ENCODE assay signal across 33 cellular contexts in the genomic region with DNA sequence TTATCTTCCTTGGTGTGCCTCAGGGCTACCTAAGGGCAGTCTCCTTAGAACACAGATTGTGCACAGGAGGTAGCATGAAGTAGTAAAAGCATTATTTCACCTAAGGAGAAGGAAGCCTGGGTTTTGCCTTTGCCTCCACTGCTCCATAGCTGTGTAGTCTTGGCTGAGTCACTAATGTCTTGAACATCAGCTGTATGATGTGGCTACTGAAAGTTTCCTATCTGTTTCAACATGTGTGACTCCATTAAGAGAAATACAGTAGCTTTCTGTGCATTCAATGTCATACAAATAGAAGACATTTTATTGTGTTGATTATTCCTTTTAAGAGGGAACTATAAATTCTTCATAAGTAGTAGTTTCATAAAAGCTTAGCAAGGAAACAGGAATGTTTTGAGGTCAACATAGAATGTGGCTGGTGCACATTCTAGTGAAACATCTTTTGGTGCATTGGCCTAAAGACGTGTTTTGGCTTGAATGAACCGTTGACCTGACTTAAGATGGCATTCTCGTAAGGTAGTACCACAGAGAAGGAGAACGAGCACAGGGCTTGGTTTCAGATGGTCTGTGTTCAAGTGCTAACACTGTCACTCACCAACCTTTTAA.
"Had no signal": no experiment of that assay in that cellular context is flagged by ENCODE, and none has a peak within 500 bp of the region (broad histone marks: within the 10 kb centered on the region; RNA-seq: fewer than 3 reads in every experiment).

No MANE protein-coding gene starts in this region.

- H3K79me2 ChIP-seq: hepatocyte had no signal

- H3K4me2 ChIP-seq: hepatocyte had no signal

- FAIRE-seq: astrocyte, endothelial cell of umbilical vein, TTC549 had no signal

- H2AFZ ChIP-seq: hepatocyte had no signal

- H3K9me3 ChIP-seq: esophagus squamous epithelium, gastrocnemius medialis, ovary, prostate gland, upper lobe of left lung, vagina had no signal

- H3K27ac ChIP-seq: brain microvascular endothelial cell, esophagus squamous epithelium, gastrocnemius medialis, hepatocyte, ovary, prostate gland, skin epidermis, upper lobe of left lung, vagina, WERI-Rb-1 had no signal

- H3K36me3 ChIP-seq: brain microvascular endothelial cell, ovary, prostate gland had no signal

- DNase-seq: activated CD4-positive, alpha-beta memory T cell treated with anti-CD3 and anti-CD28 coated beads, Interleukin-2, amount 10 ng/mL, durations not matched to agents 7 days and 5 days; activated CD4-positive, alpha-beta T cell treated with anti-CD3 and anti-CD28 coated beads, Interleukin-2, amount 10 ng/mL, durations not matched to agents 24 days and 14 days; activated CD8-positive, alpha-beta memory T cell treated with anti-CD3 and anti-CD28 coated beads, Interleukin-2, amount 50 U/mL, for 48 hours; activated gamma-delta T cell; activated naive CD4-positive, alpha-beta T cell treated with anti-CD3 and anti-CD28 coated beads, Interleukin-2, amount 10 ng/mL, durations not matched to agents 7 days and 5 days; activated naive CD8-positive, alpha-beta T cell treated with anti-CD3 and anti-CD28 coated beads, Interleukin-2, amount 10 ng/mL, durations not matched to agents 7 days and 5 days; activated T-cell treated with anti-CD3 and anti-CD28 coated beads, Interleukin-2, amount 50 U/mL, for 24 hours; brain microvascular endothelial cell; caudate nucleus; cortex of kidney; esophagus squamous epithelium; gastrocnemius medialis; glutamatergic neuron; islet precursor cell; left cardiac atrium; left ventricle myocardium superior; naive thymus-derived CD4-positive, alpha-beta T cell; ovary; retina; stimulated activated CD4-positive, alpha-beta T cell treated with anti-CD3 and anti-CD28 coated beads, Interleukin-4, amount 100 ng/mL, for 24 hours; T-helper 9 cell; upper lobe of left lung; WERI-Rb-1 had no signal

- H3K27me3 ChIP-seq: brain microvascular endothelial cell, esophagus squamous epithelium, gastrocnemius medialis, hepatocyte, ovary, upper lobe of left lung, vagina had no signal

- H3K4me1 ChIP-seq: esophagus squamous epithelium, vagina had no signal

- H3K4me3 ChIP-seq: esophagus squamous epithelium, gastrocnemius medialis, hepatocyte, ovary, prostate gland, skin epidermis, upper lobe of left lung, vagina had no signal

- ATAC-seq: activated CD4-positive, CD25-positive, alpha-beta regulatory T cell treated with anti-CD3 and anti-CD28 coated beads, Interleukin-2, amount 50 U/mL, for 24 hours; gastrocnemius medialis; left cardiac atrium; left ventricle myocardium superior; naive thymus-derived CD4-positive, alpha-beta T cell; sciatic nerve; stimulated activated effector memory CD8-positive, alpha-beta T cell treated with anti-CD3 and anti-CD28 coated beads, Interleukin-12 subunit alpha, Interleukin-12 subunit beta, amount 100 ng/mL, for 72 hours had no signal
